17 cellular contexts compared by ENCODE assay signal in genomic region chr18:21115519-21116411, GRCh38. TPM values are rescaled to one million over a fixed set of nuclear protein-coding genes. Genes with fewer than 3 reads are reported as not detected.
DNase-seq lines count a peak whose midpoint lies in the region; ATAC-seq, FAIRE-seq and TF ChIP-seq lines count a peak whose summit lies in the region.
"Had no signal": no experiment of that assay in that cellular context is flagged by ENCODE, and none has a peak within 500 bp of the region (broad histone marks: within the 10 kb centered on the region; RNA-seq: fewer than 3 reads in every experiment).

No MANE protein-coding gene starts in this region.

- 0 out of 2 replicates have a peak overlapping the region, but pooled peaks have one; percentile 27 for H2AFZ ChIP-seq in K562 (ENCODE audit: low read depth, low read length)

- no peak for ATAC-seq in K562
- no peak for ATAC-seq in left cardiac atrium
- no peak for ATAC-seq in GM19463 (IDR thresholded peaks at IDR 0.05; ENCODE audit: unreplicated experiment)
- ATAC-seq: GM12878; stimulated activated effector memory CD8-positive, alpha-beta T cell treated with anti-CD3 and anti-CD28 coated beads, Interleukin-12 subunit alpha, Interleukin-12 subunit beta, amount 100 ng/mL, for 72 hours had no signal

- 7% methylated on average over 7 of the region's 7 CpGs for WGBS in K562 (ENCODE audit: insufficient coverage, low coverage, missing lambda C conversion rate)
- WGBS in prostate gland = 79% methylated on average over 7 of the region's 7 CpGs

- CTCF ChIA-PET in K562 (lab: Yijun Ruan, JAX; ENCODE audit: low intra/inter-chr PET ratio) = no interaction called here

- no peaks in the 10 kb centered on the region; the same call in 2 of the 3 replicates for H3K36me3 ChIP-seq in K562 (ENCODE audit: control insufficient read depth, insufficient read depth, low read length)
- no peaks in the 10 kb centered on the region for H3K36me3 ChIP-seq in prostate gland

- peaks cover 24% of the 10 kb centered on the region for H3K4me1 Mint-ChIP-seq in mesothelial cell of epicardium
- H3K4me1 Mint-ChIP-seq: stimulated activated effector memory CD8-positive, alpha-beta T cell treated with anti-CD3 and anti-CD28 coated beads, Interleukin-12 subunit alpha, Interleukin-12 subunit beta, amount 100 ng/mL, for 72 hours had no signal

- POLR2A ChIA-PET in K562 (lab: Yijun Ruan, JAX) = interaction anchor here (0.6 to 2.7 kb wide), 4 partner anchors 15 to 302 kb away, joined by 3 to 13 read pairs (median 3); no protein-coding TSS in a partner anchor

- no peak for TF ChIP-seq CTCF in K562 (IDR thresholded peaks at IDR 0.05 in 2 of 3, conservative IDR thresholded peaks at IDR 0.05 in 1 of 3; ENCODE audit: insufficient read depth in 2 of 3, low read depth in 1 of 3, low read length in 3 of 3)
- no peak for TF ChIP-seq CTCF in mesothelial cell of epicardium (IDR thresholded peaks at IDR 0.05; ENCODE audit: unreplicated experiment)
- TF ChIP-seq CTCF in GM20000 (IDR thresholded peaks at IDR 0.05; ENCODE audit: extremely low read depth, missing control alignments) = no peak
- TF ChIP-seq CTCF in prostate gland (IDR thresholded peaks at IDR 0.05) = no peak

- intact Hi-C loops in K562 (cut with micrococcal nuclease) = no loop called here
- intact Hi-C loops in left cardiac atrium (cut with DNase I) = no loop called here
- intact Hi-C loops in prostate gland (cut with DNase I) = loop anchor here (5.0 to 10.0 kb wide), 2 partner anchors 141 to 492 kb away; no protein-coding TSS in a partner anchor

- TF ChIP-seq POLR2A in K562 (conservative IDR thresholded peaks at IDR 0.05) (no peak), prostate gland (IDR thresholded peaks at IDR 0.05) (no peak)

- H3K9me3 Mint-ChIP-seq in mesothelial cell of epicardium = no peaks in the 10 kb centered on the region
- H3K9me3 Mint-ChIP-seq: activated naive CD8-positive, alpha-beta T cell treated with anti-CD3 and anti-CD28 coated beads, Interleukin-2, amount 10 ng/mL, durations not matched to agents 7 days and 5 days; IgD-negative memory B cell; immature natural killer cell; nephron; stimulated activated effector memory CD8-positive, alpha-beta T cell treated with anti-CD3 and anti-CD28 coated beads, Interleukin-12 subunit alpha, Interleukin-12 subunit beta, amount 100 ng/mL, for 72 hours had no signal

- no peaks in the 10 kb centered on the region; a peak in 1 of 5 replicates for H3K27me3 ChIP-seq in K562 (ENCODE audit: control insufficient read depth in 2 of 2, insufficient read depth in 2 of 2, low read length in 2 of 2)
- H3K27me3 ChIP-seq in prostate gland (replicated peaks; ENCODE audit: insufficient read depth) = no peaks in the 10 kb centered on the region

- TF ChIP-seq EP300 in K562 (IDR thresholded peaks at IDR 0.05; ENCODE audit: low read length) = no peak

- H3K27ac ChIP-seq in K562 (ENCODE audit: extremely low read depth, low read depth, low read length) (no peak overlapping the region), prostate gland (no peak overlapping the region)

- no peak overlapping the region for H3K4me3 Mint-ChIP-seq in mesothelial cell of epicardium
- H3K4me3 Mint-ChIP-seq: activated naive CD8-positive, alpha-beta T cell treated with anti-CD3 and anti-CD28 coated beads, Interleukin-2, amount 10 ng/mL, durations not matched to agents 7 days and 5 days; IgD-negative memory B cell; immature natural killer cell; nephron; stimulated activated effector memory CD8-positive, alpha-beta T cell treated with anti-CD3 and anti-CD28 coated beads, Interleukin-12 subunit alpha, Interleukin-12 subunit beta, amount 100 ng/mL, for 72 hours had no signal

- H3K79me2 ChIP-seq in K562 (ENCODE audit: control insufficient read depth, insufficient read depth, low read length) = peaks cover 8% of the 10 kb centered on the region

- TF ChIP-seq RAD21 in K562 (CRISPR knock-in tag; conservative IDR thresholded peaks at IDR 0.05 in 1 of 2, IDR thresholded peaks at IDR 0.05 in 1 of 2) = no peak

- DNase-seq in AG20443 (ENCODE audit: low spot score) = peak; percentile 68
- peak; percentile 16 to 25 for DNase-seq in Kasumi-1 (lab: John Stamatoyannopoulos, UW)
- DNase-seq in K562 (ENCODE audit: extremely low read depth in 1 of 4, low spot score in 3 of 4) = no peak
- DNase-seq in mesothelial cell of epicardium (ENCODE audit: low spot score in 2 of 2, unreplicated experiment in 2 of 2) = no peak
- no peak for DNase-seq in left cardiac atrium
- no peak for DNase-seq in GM20000 (ENCODE audit: low spot score)
- DNase-seq in prostate gland (ENCODE audit: low spot score) = no peak
- DNase-seq: activated naive CD8-positive, alpha-beta T cell treated with anti-CD3 and anti-CD28 coated beads, Interleukin-2, amount 10 ng/mL, durations not matched to agents 7 days and 5 days; immature natural killer cell; NCI-H2171 treated with DMSO at 0.1 percent for 48 hours; Right ventricle myocardium superior had no signal

- in situ Hi-C loops in K562 (cut with MboI) = no loop called here

- peaks cover 0 to 10% of the 10 kb centered on the region in 2 experiments; a peak in 2 of 5 replicates for H3K4me1 ChIP-seq in K562 (replicated peaks in 1 of 2; ENCODE audit: control insufficient read depth in 2 of 2, insufficient read depth in 2 of 2, low read length in 2 of 2)
- H3K4me1 ChIP-seq in prostate gland (replicated peaks) = no peaks in the 10 kb centered on the region

- H3K27me3 Mint-ChIP-seq in mesothelial cell of epicardium (ENCODE audit: low read depth) = no peaks in the 10 kb centered on the region
- H3K27me3 Mint-ChIP-seq: IgD-negative memory B cell had no signal

- no peak for FAIRE-seq in K562 (lab: Jason Lieb, UNC)
- FAIRE-seq: endometrium, GM12878 had no signal

- no peaks in the 10 kb centered on the region for H3K9me3 ChIP-seq in K562 (replicated peaks; ENCODE audit: control insufficient read depth, insufficient read depth, low read depth, low read length)
- H3K9me3 ChIP-seq in prostate gland = no peaks in the 10 kb centered on the region

- H3K4me2 ChIP-seq in K562 (ENCODE audit: insufficient read depth, low read length) = no peak overlapping the region

- H3K4me3 ChIP-seq in K562 = no peak overlapping the region
- H3K4me3 ChIP-seq in prostate gland = no peak overlapping the region
- H3K4me3 ChIP-seq: GM12878 had no signal

- peaks cover 1% of the 10 kb centered on the region; the same call in 1 of the 2 replicates for H4K20me1 ChIP-seq in K562 (replicated peaks; ENCODE audit: control insufficient read depth, insufficient read depth, low read length)

- H3K27ac Mint-ChIP-seq in mesothelial cell of epicardium = peak overlapping the region; percentile 33
- H3K27ac Mint-ChIP-seq: activated naive CD8-positive, alpha-beta T cell treated with anti-CD3 and anti-CD28 coated beads, Interleukin-2, amount 10 ng/mL, durations not matched to agents 7 days and 5 days; IgD-negative memory B cell; immature natural killer cell; stimulated activated effector memory CD8-positive, alpha-beta T cell treated with anti-CD3 and anti-CD28 coated beads, Interleukin-12 subunit alpha, Interleukin-12 subunit beta, amount 100 ng/mL, for 72 hours had no signal

- no TSS peak for BruUV-seq in K562 (replicated peaks; lab: Mats Ljungman, UMichigan)

- no peaks in the 10 kb centered on the region for H3K9me1 ChIP-seq in K562 (ENCODE audit: control insufficient read depth, insufficient read depth, low read length)

- no peak overlapping the region for H3K9ac ChIP-seq in K562 (ENCODE audit: insufficient read depth in 1 of 2, low read depth in 2 of 2, low read length in 2 of 2)

- no peaks in the 10 kb centered on the region for H3K36me3 Mint-ChIP-seq in mesothelial cell of epicardium
- H3K36me3 Mint-ChIP-seq: activated naive CD8-positive, alpha-beta T cell treated with anti-CD3 and anti-CD28 coated beads, Interleukin-2, amount 10 ng/mL, durations not matched to agents 7 days and 5 days; IgD-negative memory B cell; immature natural killer cell had no signal

TF ChIP-seq in K562, 482 proteins besides CTCF, POLR2A, EP300 and RAD21:
- no peak for TF ChIP-seq TRIM28 (IDR thresholded peaks at IDR 0.05)
- TF ChIP-seq, protein P1, sequence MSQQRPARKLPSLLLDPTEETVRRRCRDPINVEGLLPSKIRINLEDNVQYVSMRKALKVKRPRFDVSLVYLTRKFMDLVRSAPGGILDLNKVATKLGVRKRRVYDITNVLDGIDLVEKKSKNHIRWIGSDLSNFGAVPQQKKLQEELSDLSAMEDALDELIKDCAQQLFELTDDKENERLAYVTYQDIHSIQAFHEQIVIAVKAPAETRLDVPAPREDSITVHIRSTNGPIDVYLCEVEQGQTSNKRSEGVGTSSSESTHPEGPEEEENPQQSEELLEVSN (IDR thresholded peaks at IDR 0.05; ENCODE audit: borderline replicate concordance in 1 of 2, extremely low read depth in 1 of 2, insufficient read depth in 1 of 2, insufficient read length in 1 of 2, low read depth in 1 of 2, low read length in 1 of 2, poor library complexity in 1 of 2, severe bottlenecking in 1 of 2) = peak in 1 of 2 experiments; percentile 20

RNA-seq across cellular contexts. Expression of gene ROCK1, which starts 4.2 kb away (rescaled TPM):
- total RNA-seq in K562 (2011; cell fraction: chromatin; rRNA removed; ENCODE audit: low replicate concordance) = 16.4 and 85.2 TPM in 2 replicates
- total RNA-seq in K562 (2011; cell fraction: nucleolus; rRNA removed) = 11.3 and 12.5 TPM in 2 replicates
- total RNA-seq in K562 (2011; cell fraction: nucleoplasm; rRNA removed) = 28.6 and 32.6 TPM in 2 replicates
- total RNA-seq in K562 (2014; rRNA removed) (11.3 and 11.9 TPM in 2 replicates), K562 (2014; rRNA removed; fragmentation: Illumina TruSeq; extraction: Trizol) (28.6 and 30.3 TPM in 2 replicates), K562 (2015; rRNA removed; fragmentation: Illumina TruSeq; extraction: Trizol) (22.8 and 23.6 TPM in 2 replicates), K562 (2021) (20.8 and 22.0 TPM in 2 replicates), mesothelial cell of epicardium (47.3 to 48.1 TPM (median 48.0 TPM) in 3 replicates), left cardiac atrium (10 to 100 TPM; 36.3 to 39.1 TPM), prostate gland (10 to 100 TPM; 32.2 to 35.2 TPM)
- polyA plus RNA-seq in K562 (2011; rRNA removed) (14.4 and 17.7 TPM in 2 replicates), K562 (2014; fragmentation: Illumina TruSeq; extraction: Trizol) (19.9 and 24.0 TPM in 2 replicates), K562 (2014; fragmentation: Nextera tagmentation; extraction: Ambion mirVana) (1 to 10 TPM; 7.4 to 8.9 TPM), K562 (2014; rRNA removed) (8.7 and 16.7 TPM in 2 replicates)
- polyA plus RNA-seq in K562 (2011; cell fraction: cytosol; rRNA removed) = 1.9 and 2.7 TPM in 2 replicates
- 9.8 and 12.5 TPM in 2 replicates for polyA plus RNA-seq in K562 (2011; cell fraction: nucleus; rRNA removed)
- polyA plus RNA-seq in K562 (2012) = 16.7 and 17.0 TPM in 2 replicates
- 29.5 and 43.1 TPM in 2 replicates for polyA minus RNA-seq in K562 (2011; rRNA and poly(A)+ RNA removed)
- polyA minus RNA-seq in K562 (2011; cell fraction: cytosol; rRNA and poly(A)+ RNA removed) = 13.0 and 14.6 TPM in 2 replicates
- 21.5 and 35.8 TPM in 2 replicates for polyA minus RNA-seq in K562 (2011; cell fraction: nucleus; rRNA and poly(A)+ RNA removed)

Comparison
In these comparisons a context has a peak if more than half of its experiments do, and no peak if none do; other contexts are left out.
1. DNase-seq: peak in AG20443 (single experiment) and Kasumi-1 (2 of 2); none in K562 (0 of 4), mesothelial cell of epicardium (0 of 2), left cardiac atrium (single experiment), GM20000 (single experiment) and prostate gland (single experiment).